In genomic region chr14:69263364-69263763, GRCh38 we compare ENCODE assay signal across 10 cellular contexts. TPM values are rescaled to one million over a fixed set of nuclear protein-coding genes. Genes with fewer than 3 reads are reported as not detected.
DNase-seq lines count a peak whose midpoint lies in the region; ATAC-seq, FAIRE-seq and TF ChIP-seq lines count a peak whose summit lies in the region.
"Had no signal": no experiment of that assay in that cellular context is flagged by ENCODE, and none has a peak within 500 bp of the region (broad histone marks: within the 10 kb centered on the region; RNA-seq: fewer than 3 reads in every experiment).

No MANE protein-coding gene starts in this region.

- no peak overlapping the region for H3K4me3 ChIP-seq in astrocyte of the spinal cord (ENCODE audit: low read depth, low read length)

- no peak overlapping the region for H3K4me3 Mint-ChIP-seq in CD4-positive, alpha-beta T cell
- H3K4me3 Mint-ChIP-seq: activated naive CD4-positive, alpha-beta T cell treated with anti-CD3 and anti-CD28 coated beads, Interleukin-2, amount 50 U/mL, for 24 hours had no signal

- CTCF ChIA-PET in CD4-positive, alpha-beta T cell (lab: Charles Lee), result no interaction called here

- no peaks in the 10 kb centered on the region for H3K9me3 ChIP-seq in CD4-positive, alpha-beta T cell (ENCODE audit: control insufficient read depth, low read length)

- no peak overlapping the region for H3K27ac ChIP-seq in CD4-positive, alpha-beta T cell (ENCODE audit: low read depth, low read length)

- no peaks in the 10 kb centered on the region for H3K9me3 Mint-ChIP-seq in CD4-positive, alpha-beta T cell
- H3K9me3 Mint-ChIP-seq: activated naive CD4-positive, alpha-beta T cell treated with anti-CD3 and anti-CD28 coated beads, Interleukin-2, amount 50 U/mL, for 24 hours had no signal

- no peaks in the 10 kb centered on the region for H3K36me3 Mint-ChIP-seq in CD4-positive, alpha-beta T cell (ENCODE audit: low read depth)
- H3K36me3 Mint-ChIP-seq: CD14-positive monocyte had no signal

- H3K27me3 Mint-ChIP-seq in CD4-positive, alpha-beta T cell, result peaks cover 53% of the 10 kb centered on the region

- in situ Hi-C loops in astrocyte of the spinal cord (cut with HindIII; ENCODE audit: low sequenced_read_pairs), result no loop called here

- ATAC-seq in HG02981 (IDR thresholded peaks at IDR 0.05; ENCODE audit: unreplicated experiment), result no peak
- ATAC-seq in CD4-positive, alpha-beta T cell (ENCODE audit: poor library complexity), result no peak

- FAIRE-seq in HTR-8/SVneo (lab: Jason Lieb, UNC), result peak; percentile 96

- H3K4me1 Mint-ChIP-seq in CD4-positive, alpha-beta T cell (ENCODE audit: low read depth), result peaks cover 4% of the 10 kb centered on the region

- DNase-seq in 8988T (peak; percentile 79), HTR-8/SVneo (ENCODE audit: insufficient read length, low spot score) (peak; percentile 89), astrocyte of the spinal cord (ENCODE audit: low read depth, low spot score) (peak; percentile 93), islet precursor cell (peak; percentile 77), dermis blood vessel endothelial cell (no peak)
- DNase-seq in stimulated activated CD4-positive, alpha-beta T cell treated with anti-CD3 and anti-CD28 coated beads, Interleukin-2, amount 100 ng/mL, for 24 hours, result no peak
- DNase-seq in CD4-positive, alpha-beta T cell, result no peak

- H3K27ac Mint-ChIP-seq in CD4-positive, alpha-beta T cell, result no peak overlapping the region
- H3K27ac Mint-ChIP-seq: activated naive CD4-positive, alpha-beta T cell treated with anti-CD3 and anti-CD28 coated beads, Interleukin-2, amount 50 U/mL, for 24 hours; CD14-positive monocyte had no signal

- peaks cover 61% of the 10 kb centered on the region for H3K27me3 ChIP-seq in CD4-positive, alpha-beta T cell (ENCODE audit: control insufficient read depth, insufficient read depth, low read length)

- intact Hi-C loops in CD4-positive, alpha-beta T cell (cut with DNase I, micrococcal nuclease), result no loop called here

- TF ChIP-seq CTCF in astrocyte of the spinal cord (IDR thresholded peaks at IDR 0.05; ENCODE audit: low read depth, low read length), result no peak
- TF ChIP-seq CTCF in CD4-positive, alpha-beta T cell (IDR thresholded peaks at IDR 0.05), result no peak

- POLR2A ChIA-PET in CD4-positive, alpha-beta T cell (lab: Charles Lee), result no interaction called here

RNA-seq across cellular contexts. Expression of gene GALNT16, which starts 3.4 kb away (rescaled TPM):
- 0.17 and 0.19 TPM in 2 replicates for total RNA-seq in dermis blood vessel endothelial cell
- total RNA-seq in CD4-positive, alpha-beta T cell, result not detected

Comparison
In these comparisons a context has a peak if more than half of its experiments do, and no peak if none do; other contexts are left out.
1. DNase-seq: peak in 8988T (single experiment), HTR-8/SVneo (single experiment), astrocyte of the spinal cord (single experiment) and islet precursor cell (single experiment); none in stimulated activated CD4-positive, alpha-beta T cell treated with anti-CD3 and anti-CD28 coated beads, Interleukin-2, amount 100 ng/mL, for 24 hours (0 of 2), dermis blood vessel endothelial cell (single experiment) and CD4-positive, alpha-beta T cell (0 of 10).